ENCODE assay signal across 13 cellular contexts in the genomic region with DNA sequence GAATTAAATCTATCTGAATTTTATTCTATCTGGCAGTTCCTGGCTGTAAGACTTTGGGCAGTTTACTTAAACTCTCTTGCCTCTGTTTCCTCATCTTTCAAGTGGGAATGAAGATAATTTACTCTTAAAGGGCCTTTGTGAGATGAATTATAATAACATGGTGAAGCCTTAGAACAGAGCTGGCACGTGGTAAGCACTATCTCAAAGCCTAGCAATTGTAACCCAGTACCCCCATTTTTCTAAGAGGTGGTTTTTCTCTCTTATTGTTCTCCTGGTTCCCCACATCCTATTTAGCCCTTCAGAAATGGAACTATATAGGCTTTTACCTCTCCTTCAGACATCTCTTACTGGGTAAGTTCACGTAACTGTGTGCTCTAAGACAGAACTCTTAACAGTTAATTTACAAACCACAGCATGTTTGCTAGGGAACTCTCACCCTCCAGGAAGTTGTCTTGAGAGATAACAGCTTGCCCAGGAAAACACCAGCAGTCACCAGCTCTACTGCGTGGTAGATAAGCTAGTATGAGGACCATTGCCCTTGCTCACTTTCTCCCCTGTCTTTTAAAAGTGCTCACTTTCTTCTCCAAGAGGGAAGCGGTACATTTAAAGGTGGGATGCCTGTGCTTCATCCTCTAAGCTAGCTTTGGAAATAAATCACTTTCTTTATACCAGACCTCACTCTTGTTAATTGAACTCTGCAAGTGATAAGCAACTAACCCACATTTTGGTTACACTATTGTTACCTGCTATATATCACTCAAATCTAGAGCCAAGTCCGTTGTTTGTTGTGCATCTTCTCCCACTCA. TPM values are rescaled to one million over a fixed set of nuclear protein-coding genes. Genes with fewer than 3 reads are reported as not detected.
DNase-seq lines count a peak whose midpoint lies in the region; TF ChIP-seq lines count a peak whose summit lies in the region.
"Had no signal": no experiment of that assay in that cellular context is flagged by ENCODE, and none has a peak within 500 bp of the region (broad histone marks: within the 10 kb centered on the region; RNA-seq: fewer than 3 reads in every experiment).

No MANE protein-coding gene starts in this region.

- H3K36me3 ChIP-seq in breast epithelium, result no peaks in the 10 kb centered on the region

- CTCF ChIA-PET in activated CD4-positive, alpha-beta memory T cell treated with anti-CD3 and anti-CD28 coated beads for 36 hours (lab: Charles Lee), result interaction anchor here (1.0 to 1.7 kb wide), 7 partner anchors 8 to 1080 kb away, joined by 3 to 7 read pairs (median 4); no protein-coding TSS in a partner anchor

- H3K27ac ChIP-seq in breast epithelium, result no peak overlapping the region
- H3K27ac ChIP-seq: SK-N-MC had no signal

- peaks cover 44% of the 10 kb centered on the region for H3K4me1 Mint-ChIP-seq in activated CD4-positive, alpha-beta memory T cell treated with anti-CD3 and anti-CD28 coated beads for 36 hours (ENCODE audit: low read depth)

- peak in 4 of 6 experiments; percentile 5 to 51 (median 28) for DNase-seq in stimulated activated naive CD4-positive, alpha-beta T cell (lab: John Stamatoyannopoulos, UW)
- DNase-seq in stimulated activated naive CD4-positive, alpha-beta T cell treated with Interleukin-2 at 50 U/mL for 16 hours (lab: John Stamatoyannopoulos, UW), result no peak
- DNase-seq in activated CD4-positive, alpha-beta memory T cell treated with anti-CD3 and anti-CD28 coated beads for 36 hours, result no peak
- peak; percentile 3 for DNase-seq in fibroblast of villous mesenchyme (ENCODE audit: low read depth)
- no peak for DNase-seq in breast epithelium (ENCODE audit: low spot score in 2 of 2)
- no peak for DNase-seq in NCI-H2227 treated with DMSO at 0.1 percent for 48 hours (lab: John Stamatoyannopoulos, UW)
- DNase-seq in NCI-H446 treated with DMSO at 0.1 percent for 48 hours (lab: John Stamatoyannopoulos, UW), result no peak
- DNase-seq in DMS114 treated with DMSO at 0.1 percent for 48 hours (lab: John Stamatoyannopoulos, UW; ENCODE audit: unreplicated experiment), result no peak
- DNase-seq: activated CD4-positive, alpha-beta T cell treated with anti-CD3 and anti-CD28 coated beads, Interleukin-2, amount 50 U/mL, for 48 hours; aorta; NCI-H187 treated with DMSO at 0.1 percent for 48 hours had no signal

- no peak for TF ChIP-seq POLR2A in breast epithelium (IDR thresholded peaks at IDR 0.05)

- H3K4me3 ChIP-seq in fibroblast of villous mesenchyme (ENCODE audit: low read depth, low read length) (no peak overlapping the region), breast epithelium (no peak overlapping the region)
- H3K4me3 ChIP-seq: SK-N-MC had no signal

- POLR2A ChIA-PET in activated CD4-positive, alpha-beta memory T cell treated with anti-CD3 and anti-CD28 coated beads for 36 hours (lab: Charles Lee), result interaction anchor here (1.0 kb wide), 1 partner anchor 13 kb away, joined by 4 read pairs; no protein-coding TSS in a partner anchor

- peak overlapping the region; percentile 67 for H3K27ac Mint-ChIP-seq in activated CD4-positive, alpha-beta memory T cell treated with anti-CD3 and anti-CD28 coated beads for 36 hours

- no peaks in the 10 kb centered on the region for H3K36me3 Mint-ChIP-seq in activated CD4-positive, alpha-beta memory T cell treated with anti-CD3 and anti-CD28 coated beads for 36 hours

- H3K4me3 Mint-ChIP-seq in activated CD4-positive, alpha-beta memory T cell treated with anti-CD3 and anti-CD28 coated beads for 36 hours, result peak overlapping the region; percentile 11
- H3K4me3 Mint-ChIP-seq: IgD-negative memory B cell had no signal

- intact Hi-C loops in activated CD4-positive, alpha-beta memory T cell treated with anti-CD3 and anti-CD28 coated beads for 36 hours (cut with micrococcal nuclease), result loop anchor here (1.0 to 10.0 kb wide), 2 partner anchors 13 to 603 kb away; partner anchors contain the start of genes CRBN and LRRN1
- intact Hi-C loops in breast epithelium (cut with DNase I; ENCODE audit: low total_unique reads), result no loop called here

- H3K4me1 ChIP-seq in breast epithelium, result no peaks in the 10 kb centered on the region

- H3K9me3 ChIP-seq in breast epithelium, result peaks cover 2% of the 10 kb centered on the region in 2 donors

- H3K9me3 Mint-ChIP-seq in activated CD4-positive, alpha-beta memory T cell treated with anti-CD3 and anti-CD28 coated beads for 36 hours, result peaks cover 5% of the 10 kb centered on the region

- TF ChIP-seq CTCF in fibroblast of villous mesenchyme (IDR thresholded peaks at IDR 0.05; ENCODE audit: insufficient read depth, low read depth, low read length) (no peak), breast epithelium (IDR thresholded peaks at IDR 0.05) (no peak)

- no peaks in the 10 kb centered on the region for H3K27me3 Mint-ChIP-seq in activated CD4-positive, alpha-beta memory T cell treated with anti-CD3 and anti-CD28 coated beads for 36 hours

- H3K27me3 ChIP-seq in breast epithelium, result no peaks in the 10 kb centered on the region

RNA-seq across cellular contexts. Expression of gene CRBN, which starts 12.4 kb away (rescaled TPM):
- total RNA-seq in activated CD4-positive, alpha-beta memory T cell treated with anti-CD3 and anti-CD28 coated beads for 36 hours, result 10 to 100 TPM; 40.4 to 45.4 TPM
- 40.2 and 47.7 TPM in 2 replicates for total RNA-seq in fibroblast of villous mesenchyme
- total RNA-seq in breast epithelium, result 100 to 1,000 TPM; 111 to 197 (median 143) TPM

Comparison
In these comparisons a context has a peak if more than half of its experiments do, and no peak if none do; other contexts are left out.
1. DNase-seq: peak in stimulated activated naive CD4-positive, alpha-beta T cell (4 of 6) and fibroblast of villous mesenchyme (single experiment); none in stimulated activated naive CD4-positive, alpha-beta T cell treated with Interleukin-2 at 50 U/mL for 16 hours (single experiment), activated CD4-positive, alpha-beta memory T cell treated with anti-CD3 and anti-CD28 coated beads for 36 hours (single experiment), breast epithelium (0 of 2), NCI-H2227 treated with DMSO at 0.1 percent for 48 hours (single experiment), NCI-H446 treated with DMSO at 0.1 percent for 48 hours (single experiment) and DMS114 treated with DMSO at 0.1 percent for 48 hours (single experiment).